ENCODE assay signal across 21 cellular contexts in genomic region chr17:7183433-7184090, GRCh38. TPM values are rescaled to one million over a fixed set of nuclear protein-coding genes. Genes with fewer than 3 reads are reported as not detected.
DNase-seq lines count a peak whose midpoint lies in the region; TF ChIP-seq lines count a peak whose summit lies in the region.
"Had no signal": no experiment of that assay in that cellular context is flagged by ENCODE, and none has a peak within 500 bp of the region (broad histone marks: within the 10 kb centered on the region; RNA-seq: fewer than 3 reads in every experiment).

No MANE protein-coding gene starts in this region.

- TF ChIP-seq CTCF in chondrocyte (IDR thresholded peaks at IDR 0.05) (no peak), neural progenitor cell (IDR thresholded peaks at IDR 0.05) (no peak), coronary artery (IDR thresholded peaks at IDR 0.05) (no peak)

- H3K9me3 Mint-ChIP-seq in chondrocyte (ENCODE audit: low read depth) (no peaks in the 10 kb centered on the region), neural progenitor cell (no peaks in the 10 kb centered on the region)
- H3K9me3 Mint-ChIP-seq: natural killer cell treated with Interleukin-12 subunit alpha and Interleukin-12 subunit beta and Interleukin-15 and Interleukin-18, amount 100 ng/mL, for 72 hours; T-cell had no signal

- H3K9ac ChIP-seq in neural progenitor cell = no peak overlapping the region
- H3K9ac ChIP-seq: BLaER1 had no signal

- no peaks in the 10 kb centered on the region for H3K4me1 ChIP-seq in neural progenitor cell
- H3K4me1 ChIP-seq: BLaER1, colonic mucosa, gastrocnemius medialis, upper lobe of right lung had no signal

- DNase-seq in DMS 273 (lab: John Stamatoyannopoulos, UW; ENCODE audit: unreplicated experiment) = peak; percentile 18
- DNase-seq in DMS 273 treated with DMSO at 0.1 percent for 48 hours (lab: John Stamatoyannopoulos, UW) = no peak
- no peak for DNase-seq in chondrocyte (ENCODE audit: low spot score)
- no peak for DNase-seq in neural progenitor cell (ENCODE audit: low spot score)
- DNase-seq in central memory CD4-positive, alpha-beta T cell = no peak
- DNase-seq in coronary artery (ENCODE audit: low spot score) = no peak
- DNase-seq: activated CD4-positive, CD25-positive, alpha-beta regulatory T cell; activated gamma-delta T cell; gastrocnemius medialis; HCEC 1CT; NK-92 treated with Interleukin-12 subunit alpha and Interleukin-12 subunit beta, amount 100 ng/mL, for 24 hours; stimulated activated CD4-positive, alpha-beta T cell treated with anti-CD3 and anti-CD28 coated beads, Interleukin-12 subunit alpha, Interleukin-12 subunit beta, amount 100 ng/mL, for 4 hours; stimulated activated naive CD4-positive, alpha-beta T cell treated with Interleukin-2 at 50 U/mL for 16 hours; T-cell had no signal

- H3K27ac Mint-ChIP-seq in chondrocyte (ENCODE audit: unreplicated experiment) (peak overlapping the region; percentile 63), neural progenitor cell (peak overlapping the region; percentile 89)
- H3K27ac Mint-ChIP-seq: natural killer cell treated with Interleukin-12 subunit alpha and Interleukin-12 subunit beta and Interleukin-15 and Interleukin-18, amount 100 ng/mL, for 72 hours; T-cell had no signal

- no peaks in the 10 kb centered on the region for H3K79me2 ChIP-seq in neural progenitor cell (ENCODE audit: low read depth)

- H3K4me1 Mint-ChIP-seq in chondrocyte (ENCODE audit: low read depth) (no peaks in the 10 kb centered on the region), neural progenitor cell (peaks cover 18% of the 10 kb centered on the region)

- H4K20me1 ChIP-seq in neural progenitor cell (ENCODE audit: low read depth) = no peaks in the 10 kb centered on the region
- H4K20me1 ChIP-seq: BLaER1 had no signal

- H3K4me3 ChIP-seq in neural progenitor cell (no peak overlapping the region), coronary artery (no peak overlapping the region)
- H3K4me3 ChIP-seq: BLaER1, colonic mucosa, gastrocnemius medialis, lung, upper lobe of right lung had no signal

- H3K36me3 ChIP-seq in neural progenitor cell = no peaks in the 10 kb centered on the region
- H3K36me3 ChIP-seq: colonic mucosa, gastrocnemius medialis, upper lobe of right lung had no signal

- no peak overlapping the region for H3K4me3 Mint-ChIP-seq in chondrocyte (ENCODE audit: unreplicated experiment)
- H3K4me3 Mint-ChIP-seq in neural progenitor cell = peak overlapping the region; percentile 5
- H3K4me3 Mint-ChIP-seq: natural killer cell treated with Interleukin-12 subunit alpha and Interleukin-12 subunit beta and Interleukin-15 and Interleukin-18, amount 100 ng/mL, for 72 hours; T-cell had no signal

- H3K27me3 ChIP-seq in neural progenitor cell = peaks cover 5% of the 10 kb centered on the region
- H3K27me3 ChIP-seq: BLaER1, colonic mucosa, upper lobe of right lung had no signal

- H2AFZ ChIP-seq in neural progenitor cell (replicated peaks) = no peak overlapping the region

- H3K4me2 ChIP-seq in neural progenitor cell = no peak overlapping the region
- H3K4me2 ChIP-seq: BLaER1 had no signal

- no peaks in the 10 kb centered on the region for H3K9me3 ChIP-seq in neural progenitor cell (ENCODE audit: low read depth)
- H3K9me3 ChIP-seq: BLaER1, colonic mucosa, gastrocnemius medialis, upper lobe of right lung had no signal

- H3K27me3 Mint-ChIP-seq in chondrocyte (ENCODE audit: low read depth) (no peaks in the 10 kb centered on the region), neural progenitor cell (ENCODE audit: insufficient read depth, low read depth) (peaks cover 11% of the 10 kb centered on the region)
- H3K27me3 Mint-ChIP-seq: natural killer cell treated with Interleukin-12 subunit alpha and Interleukin-12 subunit beta and Interleukin-15 and Interleukin-18, amount 100 ng/mL, for 72 hours had no signal

- peaks cover 11% of the 10 kb centered on the region for H3F3A ChIP-seq in neural progenitor cell (ENCODE audit: low read depth)

- no peak overlapping the region for H3K27ac ChIP-seq in neural progenitor cell
- H3K27ac ChIP-seq in coronary artery = no peak overlapping the region
- H3K27ac ChIP-seq: 22Rv1, BLaER1, colonic mucosa, epithelial cell of prostate, gastrocnemius medialis, upper lobe of right lung had no signal

- peaks cover 5% of the 10 kb centered on the region for H3K36me3 Mint-ChIP-seq in chondrocyte (ENCODE audit: low read depth)
- peaks cover 6% of the 10 kb centered on the region for H3K36me3 Mint-ChIP-seq in neural progenitor cell
- H3K36me3 Mint-ChIP-seq: natural killer cell treated with Interleukin-12 subunit alpha and Interleukin-12 subunit beta and Interleukin-15 and Interleukin-18, amount 100 ng/mL, for 72 hours; T-cell had no signal

RNA-seq across cellular contexts. Expression of gene ASGR1, which starts 4.4 kb away (rescaled TPM):
- total RNA-seq in chondrocyte (0.46 to 1.9 TPM (median 0.97 TPM) in 3 replicates), neural progenitor cell (ENCODE audit: low replicate concordance) (3.1 and 4.4 TPM in 2 replicates)

RNA-seq across cellular contexts. Expression of gene DLG4, which starts 36.1 kb away (rescaled TPM):
- 28.3 to 34.4 TPM (median 31.3 TPM) in 3 replicates for total RNA-seq in chondrocyte
- total RNA-seq in neural progenitor cell (ENCODE audit: low replicate concordance) = 23.5 and 50.5 TPM in 2 replicates

RNA-seq across cellular contexts. Expression of gene ACADVL, which starts 36.2 kb away (rescaled TPM):
- total RNA-seq in chondrocyte (427 to 584 TPM (median 454 TPM) in 3 replicates), neural progenitor cell (ENCODE audit: low replicate concordance) (86.7 and 194 TPM in 2 replicates)

RNA-seq across cellular contexts. Expression of gene DVL2, which starts 50.8 kb away (rescaled TPM):
- total RNA-seq in chondrocyte = 58.8 to 65.2 TPM (median 59.5 TPM) in 3 replicates
- 43.9 and 113 TPM in 2 replicates for total RNA-seq in neural progenitor cell (ENCODE audit: low replicate concordance)

RNA-seq across cellular contexts. Expression of gene PHF23, which starts 55.7 kb away (rescaled TPM):
- total RNA-seq in chondrocyte (49.5 to 57.8 TPM (median 53.1 TPM) in 3 replicates), neural progenitor cell (ENCODE audit: low replicate concordance) (31.6 and 59.1 TPM in 2 replicates)
